In the genomic region with DNA sequence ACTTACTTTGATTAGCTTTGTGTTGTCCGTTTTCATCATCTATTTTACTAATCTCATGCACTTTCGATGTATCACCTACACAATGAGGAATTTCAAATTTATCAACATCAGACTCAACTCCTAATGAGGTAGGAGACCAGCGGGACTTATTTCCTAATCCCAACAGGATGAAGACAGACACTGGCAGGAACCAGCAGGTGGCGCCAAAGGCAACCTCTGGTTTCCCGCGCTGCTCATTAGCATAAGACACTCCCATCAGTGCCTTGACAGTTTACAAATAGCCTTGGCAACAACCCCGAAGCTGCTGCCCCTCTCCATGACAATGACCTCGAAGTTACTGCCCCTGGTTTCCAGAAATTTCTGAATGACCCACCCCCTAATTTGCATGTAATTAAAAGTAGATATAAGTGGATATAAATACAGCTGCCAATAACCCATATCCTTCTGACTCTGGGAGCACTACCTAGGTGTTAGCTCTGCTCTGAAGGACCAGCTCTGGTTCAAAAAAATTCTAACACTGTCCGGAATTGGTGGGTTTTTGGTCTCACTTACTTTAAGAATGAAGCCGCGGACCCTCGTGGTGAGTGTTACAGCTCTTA, we compare ENCODE assay signal across 8 cellular contexts.
DNase-seq lines count a peak whose midpoint lies in the region; ATAC-seq and TF ChIP-seq lines count a peak whose summit lies in the region.

No MANE protein-coding gene starts in this region.

- TF ChIP-seq CTCF in BJ (IDR thresholded peaks at IDR 0.05; ENCODE audit: insufficient read depth, low read depth, low read length), result peak; percentile 52

- ATAC-seq in HG02885 (IDR thresholded peaks at IDR 0.05; ENCODE audit: poor library complexity, unreplicated experiment), result peak; percentile 56
- ATAC-seq in GM18498 (IDR thresholded peaks at IDR 0.05; ENCODE audit: unreplicated experiment), result no peak
- no peak for ATAC-seq in GM19467 (IDR thresholded peaks at IDR 0.05; ENCODE audit: unreplicated experiment)

- CTCF ChIA-PET in BJ (lab: Yijun Ruan, JAX), result interaction anchor here (1.1 to 1.2 kb wide), 2 partner anchors 13 to 728 kb away, joined by 3 read pairs; no protein-coding TSS in a partner anchor

- DNase-seq in BJ (ENCODE audit: low read depth) (no peak), globus pallidus (ENCODE audit: low spot score) (peak; percentile 53), OCI-M2 (lab: John Stamatoyannopoulos, UW; ENCODE audit: unreplicated experiment) (no peak)
- DNase-seq in activated CD4-positive, alpha-beta T cell treated with anti-CD3 and anti-CD28 coated beads, Interleukin-2, amount 10 ng/mL, durations not matched to agents 24 days and 14 days, result peak; percentile 71
- peak; percentile 8 to 16 for DNase-seq in stimulated activated CD4-positive, alpha-beta T cell treated with anti-CD3 and anti-CD28 coated beads, Interleukin-1b, Interleukin-23, amount 100 ng/mL, for 4 hours (ENCODE audit: low read depth in 2 of 2)

- no peaks in the 10 kb centered on the region for H3K9me3 Mint-ChIP-seq in activated CD4-positive, alpha-beta T cell treated with anti-CD3 and anti-CD28 coated beads, Interleukin-2, amount 10 ng/mL, durations not matched to agents 24 days and 14 days

- H3K4me3 ChIP-seq in BJ (ENCODE audit: low read depth, low read length), result no peak overlapping the region

- no peak overlapping the region for H3K4me3 Mint-ChIP-seq in activated CD4-positive, alpha-beta T cell treated with anti-CD3 and anti-CD28 coated beads, Interleukin-2, amount 10 ng/mL, durations not matched to agents 24 days and 14 days

- intact Hi-C loops in activated CD4-positive, alpha-beta T cell treated with anti-CD3 and anti-CD28 coated beads, Interleukin-2, amount 10 ng/mL, durations not matched to agents 24 days and 14 days (cut with micrococcal nuclease), result loop anchor here (5.0 kb wide), 1 partner anchor 1087 kb away; no protein-coding TSS in a partner anchor

- no peaks in the 10 kb centered on the region for H3K36me3 ChIP-seq in BJ (ENCODE audit: control insufficient read depth, insufficient read depth, low read length)

- POLR2A ChIA-PET in BJ (lab: Charles Lee), result no interaction called here

- H3K27me3 Mint-ChIP-seq in activated CD4-positive, alpha-beta T cell treated with anti-CD3 and anti-CD28 coated beads, Interleukin-2, amount 10 ng/mL, durations not matched to agents 24 days and 14 days, result no peaks in the 10 kb centered on the region

- H3K4me1 Mint-ChIP-seq in activated CD4-positive, alpha-beta T cell treated with anti-CD3 and anti-CD28 coated beads, Interleukin-2, amount 10 ng/mL, durations not matched to agents 24 days and 14 days, result peaks cover 3% of the 10 kb centered on the region

- H3K27ac Mint-ChIP-seq in activated CD4-positive, alpha-beta T cell treated with anti-CD3 and anti-CD28 coated beads, Interleukin-2, amount 10 ng/mL, durations not matched to agents 24 days and 14 days, result no peak overlapping the region

- no peaks in the 10 kb centered on the region for H3K36me3 Mint-ChIP-seq in activated CD4-positive, alpha-beta T cell treated with anti-CD3 and anti-CD28 coated beads, Interleukin-2, amount 10 ng/mL, durations not matched to agents 24 days and 14 days (ENCODE audit: low read depth)

- no peaks in the 10 kb centered on the region for H3K27me3 ChIP-seq in BJ (ENCODE audit: control insufficient read depth, insufficient read depth, low read length)

Comparison
In these comparisons a context has a peak if more than half of its experiments do, and no peak if none do; other contexts are left out.
1. DNase-seq: peak in activated CD4-positive, alpha-beta T cell treated with anti-CD3 and anti-CD28 coated beads, Interleukin-2, amount 10 ng/mL, durations not matched to agents 24 days and 14 days (single experiment), globus pallidus (single experiment) and stimulated activated CD4-positive, alpha-beta T cell treated with anti-CD3 and anti-CD28 coated beads, Interleukin-1b, Interleukin-23, amount 100 ng/mL, for 4 hours (2 of 2); none in BJ (single experiment) and OCI-M2 (single experiment).